In the genomic region with DNA sequence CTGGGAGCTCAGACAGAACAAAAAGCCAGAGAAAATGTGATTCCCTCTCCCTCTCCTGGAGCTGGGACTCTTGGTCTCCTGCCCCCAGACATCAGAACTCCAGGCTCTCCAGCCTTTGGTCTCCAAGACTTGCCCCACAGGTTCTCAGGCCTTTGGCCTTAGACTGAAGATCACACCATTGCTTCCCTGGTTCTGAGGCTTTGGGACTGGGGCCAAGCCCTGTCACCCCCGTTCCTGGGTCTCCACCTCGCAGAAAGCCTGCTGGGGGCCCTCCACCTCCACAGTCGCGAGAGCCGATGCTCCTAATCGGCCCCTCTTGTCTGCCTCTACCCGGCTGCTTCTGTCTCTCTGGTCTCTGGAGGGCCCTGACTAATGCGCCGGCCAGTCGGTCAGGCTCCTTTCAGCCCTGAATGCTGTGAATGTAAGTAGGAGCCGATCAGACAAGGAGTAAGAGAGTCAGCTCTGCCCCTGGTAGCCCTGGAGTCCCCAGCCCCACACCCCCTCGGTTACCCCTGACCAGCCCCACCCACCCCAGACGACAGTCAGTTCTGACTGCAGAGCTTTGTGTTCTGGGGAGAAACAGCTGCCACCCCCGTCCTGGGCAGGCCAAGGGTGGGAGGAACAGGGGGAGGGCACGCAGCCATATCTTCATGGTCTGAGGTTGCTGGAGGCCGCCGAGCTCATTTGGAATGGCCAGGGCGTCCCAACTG, we compare ENCODE assay signal across 20 cellular contexts. TPM values are rescaled to one million over a fixed set of nuclear protein-coding genes. Genes with fewer than 3 reads are reported as not detected.
A peak's percentile ranks its signal among the peaks of the same experiment; 100 is the strongest.
DNase-seq lines count a peak whose midpoint lies in the region; ATAC-seq lines count a peak whose summit lies in the region.
"Had no signal": no experiment of that assay in that cellular context is flagged by ENCODE, and none has a peak within 500 bp of the region (broad histone marks: within the 10 kb centered on the region; RNA-seq: fewer than 3 reads in every experiment).

No MANE protein-coding gene starts in this region.

- no peaks in the 10 kb centered on the region for H3K27me3 ChIP-seq in right cardiac atrium (ENCODE audit: control insufficient read depth, insufficient read depth)

- DNase-seq in Right ventricle myocardium inferior (ENCODE audit: missing footprints): no peak
- no peak for DNase-seq in cardiac septum (ENCODE audit: low spot score)
- peak; percentile 79 to 89 (median 85) for DNase-seq in right cardiac atrium
- DNase-seq in sciatic nerve (ENCODE audit: low spot score): no peak
- DNase-seq in LoVo (ENCODE audit: low spot score): no peak
- DNase-seq: activated CD4-positive, alpha-beta T cell treated with anti-CD3 and anti-CD28 coated beads, Interleukin-2, amount 50 U/mL, for 1 hour; activated naive CD4-positive, alpha-beta T cell treated with anti-CD3 and anti-CD28 coated beads, Interleukin-2, amount 10 ng/mL, durations not matched to agents 7 days and 5 days; activated T-cell treated with anti-CD3 and anti-CD28 coated beads for 4 hours; C1 segment of cervical spinal cord; effector memory CD4-positive, alpha-beta T cell; natural killer cell; NCI-H1048; NCI-H526 treated with DMSO at 0.1 percent for 48 hours; OCI-M1 had no signal

- ATAC-seq in Right ventricle myocardium inferior (peak; percentile 62), right cardiac atrium (peak; percentile 71 to 73), sciatic nerve (peak; percentile 57), GM18861 (IDR thresholded peaks at IDR 0.05; ENCODE audit: unreplicated experiment) (no peak), HG03045 (IDR thresholded peaks at IDR 0.05; ENCODE audit: unreplicated experiment) (no peak), HG02970 (IDR thresholded peaks at IDR 0.05; ENCODE audit: low FRiP score, unreplicated experiment) (no peak)
- ATAC-seq: K562, natural killer cell had no signal

- H3K4me1 ChIP-seq in right cardiac atrium (ENCODE audit: control insufficient read depth, insufficient read depth, low read length): no peaks in the 10 kb centered on the region

- H3K27ac ChIP-seq in right cardiac atrium (ENCODE audit: low read length): no peak overlapping the region
- H3K27ac ChIP-seq: 22Rv1, HL-60 had no signal

- intact Hi-C loops in Right ventricle myocardium inferior (cut with DNase I) (no loop called here), cardiac septum (cut with DNase I) (no loop called here), right cardiac atrium (cut with DNase I) (no loop called here), sciatic nerve (cut with DNase I) (no loop called here)

- no peak overlapping the region for H3K4me3 ChIP-seq in right cardiac atrium (ENCODE audit: low read length)
- H3K4me3 ChIP-seq: K562 had no signal

- 54% methylated on average over 18 of the region's 18 CpGs for WGBS in right cardiac atrium

- H3K9me3 ChIP-seq in right cardiac atrium (ENCODE audit: control insufficient read depth, low read length): no peaks in the 10 kb centered on the region

RNA-seq across cellular contexts. Expression of gene VAV2, which starts 57.5 kb away (rescaled TPM):
- total RNA-seq in Right ventricle myocardium inferior (7.6 TPM), cardiac septum (8.1 TPM), right cardiac atrium (10 to 100 TPM in 1 of 4 donors, 1 to 10 TPM in 3; 6.3 to 11.4 (median 8.2) TPM), sciatic nerve (20.5 TPM)
- polyA plus RNA-seq in right cardiac atrium: 4.7 TPM

Comparison
In these comparisons a context has a peak if more than half of its experiments do, and no peak if none do; other contexts are left out.
1. DNase-seq: peak in right cardiac atrium (3 of 3); none in Right ventricle myocardium inferior (single experiment), cardiac septum (single experiment), sciatic nerve (single experiment) and LoVo (single experiment).
2. ATAC-seq: peak in Right ventricle myocardium inferior (single experiment), right cardiac atrium (2 of 2) and sciatic nerve (single experiment); none in GM18861 (single experiment), HG03045 (single experiment) and HG02970 (single experiment).